ENCODE assay signal across 8 cellular contexts in genomic region chr2:53787255-53787910, GRCh38. TPM values are rescaled to one million over a fixed set of nuclear protein-coding genes. Genes with fewer than 3 reads are reported as not detected.
A peak's percentile ranks its signal among the peaks of the same experiment; 100 is the strongest.
DNase-seq lines count a peak whose midpoint lies in the region; ATAC-seq and TF ChIP-seq lines count a peak whose summit lies in the region.

No MANE protein-coding gene starts in this region.

- H3K4me3 ChIP-seq in HEK293 (ENCODE audit: low read depth, low read length) (peak overlapping the region; percentile 87), left ventricle myocardium inferior (peak overlapping the region; percentile 92), rectal smooth muscle tissue (ENCODE audit: low read length) (peak overlapping the region; percentile 94)

- TF ChIP-seq CTCF in HEK293 (tag by site-specific recombination; IDR thresholded peaks at IDR 0.05) = no peak
- no peak for TF ChIP-seq CTCF in left ventricle myocardium inferior (IDR thresholded peaks at IDR 0.05; ENCODE audit: borderline replicate concordance)

- H3K9me3 Mint-ChIP-seq in activated CD8-positive, alpha-beta memory T cell treated with anti-CD3 and anti-CD28 coated beads, Interleukin-2, amount 10 ng/mL, durations not matched to agents 7 days and 5 days (ENCODE audit: low read depth) = no peaks in the 10 kb centered on the region
- no peaks in the 10 kb centered on the region for H3K9me3 Mint-ChIP-seq in activated naive CD4-positive, alpha-beta T cell treated with anti-CD3 and anti-CD28 coated beads, Interleukin-2, amount 50 U/mL, for 72 hours

- peak overlapping the region; percentile 100 for H3K4me3 Mint-ChIP-seq in activated CD8-positive, alpha-beta memory T cell treated with anti-CD3 and anti-CD28 coated beads, Interleukin-2, amount 10 ng/mL, durations not matched to agents 7 days and 5 days

- peak overlapping the region; percentile 94 for H3K27ac Mint-ChIP-seq in activated CD8-positive, alpha-beta memory T cell treated with anti-CD3 and anti-CD28 coated beads, Interleukin-2, amount 10 ng/mL, durations not matched to agents 7 days and 5 days
- peak overlapping the region; percentile 94 to 98 for H3K27ac Mint-ChIP-seq in activated naive CD4-positive, alpha-beta T cell treated with anti-CD3 and anti-CD28 coated beads, Interleukin-2, amount 50 U/mL, for 72 hours

- no peaks in the 10 kb centered on the region for H3K27me3 ChIP-seq in left ventricle myocardium inferior (ENCODE audit: low read depth)
- H3K27me3 ChIP-seq in rectal smooth muscle tissue (ENCODE audit: control insufficient read depth, insufficient read depth, low read length) = no peaks in the 10 kb centered on the region

- H3K9ac ChIP-seq in rectal smooth muscle tissue (ENCODE audit: low read length) = peak overlapping the region; percentile 43

- intact Hi-C loops in left ventricle myocardium inferior (cut with micrococcal nuclease) = no loop called here

- peaks cover 8% of the 10 kb centered on the region; the same call in 1 of the 2 replicates for H3K4me1 ChIP-seq in HEK293 (ENCODE audit: control insufficient read depth, insufficient read depth, low read length)
- H3K4me1 ChIP-seq in left ventricle myocardium inferior = peaks cover 70% of the 10 kb centered on the region
- H3K4me1 ChIP-seq in rectal smooth muscle tissue (ENCODE audit: control insufficient read depth, insufficient read depth, low read length) = peaks cover 17% of the 10 kb centered on the region

- POLR2A ChIA-PET in HEK293 (lab: Yijun Ruan, JAX) = interaction anchor here (0.5 to 3.9 kb wide), 7 partner anchors 10 to 200 kb away, joined by 3 to 38 read pairs (median 4); partner anchors contain the start of gene CHAC2

- DNase-seq in activated CD8-positive, alpha-beta memory T cell treated with anti-CD3 and anti-CD28 coated beads, Interleukin-2, amount 10 ng/mL, durations not matched to agents 7 days and 5 days = peak; percentile 46
- no peak for DNase-seq in activated CD8-positive, alpha-beta memory T cell treated with anti-CD3 and anti-CD28 coated beads for 24 hours
- DNase-seq in LHCN-M2 (ENCODE audit: low read depth) (peak; percentile 4), left ventricle myocardium inferior (no peak)
- peak in 1 of 2 donors; percentile 14 for DNase-seq in activated naive CD4-positive, alpha-beta T cell treated with anti-CD3 and anti-CD28 coated beads, Interleukin-2, amount 50 U/mL, for 72 hours (ENCODE audit: low spot score in 2 of 2)
- no peak for DNase-seq in effector CD8-positive, alpha-beta T cell (lab: John Stamatoyannopoulos, UW)

- peak; percentile 16 for ATAC-seq in activated CD8-positive, alpha-beta memory T cell treated with anti-CD3 and anti-CD28 coated beads, Interleukin-2, amount 10 ng/mL, durations not matched to agents 7 days and 5 days
- peak; percentile 59 to 66 for ATAC-seq in activated naive CD4-positive, alpha-beta T cell treated with anti-CD3 and anti-CD28 coated beads, Interleukin-2, amount 50 U/mL, for 72 hours

- peak overlapping the region; percentile 90 for H3K27ac ChIP-seq in HEK293 (ENCODE audit: extremely low read depth, low read depth, low read length)
- H3K27ac ChIP-seq in left ventricle myocardium inferior (replicated peaks) = peak overlapping the region; percentile 87
- peak overlapping the region; percentile 55 for H3K27ac ChIP-seq in rectal smooth muscle tissue (ENCODE audit: low read depth, low read length)

- CTCF ChIA-PET in activated CD8-positive, alpha-beta memory T cell treated with anti-CD3 and anti-CD28 coated beads, Interleukin-2, amount 10 ng/mL, durations not matched to agents 7 days and 5 days (lab: Charles Lee) = interaction anchor here (1.8 to 2.8 kb wide), 3 partner anchors 13 to 20 kb away, joined by 3 to 16 read pairs (median 8); partner anchors contain the start of gene CHAC2
- CTCF ChIA-PET in HEK293 (lab: Yijun Ruan, JAX) = interaction anchor here (0.6 kb wide), 1 partner anchor 22 kb away, joined by 6 read pairs; no protein-coding TSS in a partner anchor

- H3K27me3 Mint-ChIP-seq in activated CD8-positive, alpha-beta memory T cell treated with anti-CD3 and anti-CD28 coated beads, Interleukin-2, amount 10 ng/mL, durations not matched to agents 7 days and 5 days = no peaks in the 10 kb centered on the region

- H3K9me3 ChIP-seq in HEK293 (ENCODE audit: control insufficient read depth, insufficient read depth, low read depth, low read length) (no peaks in the 10 kb centered on the region), left ventricle myocardium inferior (replicated peaks) (no peaks in the 10 kb centered on the region)

- peaks cover 47% of the 10 kb centered on the region for H3K4me1 Mint-ChIP-seq in activated CD8-positive, alpha-beta memory T cell treated with anti-CD3 and anti-CD28 coated beads, Interleukin-2, amount 10 ng/mL, durations not matched to agents 7 days and 5 days

- H3K36me3 Mint-ChIP-seq in activated CD8-positive, alpha-beta memory T cell treated with anti-CD3 and anti-CD28 coated beads, Interleukin-2, amount 10 ng/mL, durations not matched to agents 7 days and 5 days = peaks cover 13% of the 10 kb centered on the region
- H3K36me3 Mint-ChIP-seq in activated naive CD4-positive, alpha-beta T cell treated with anti-CD3 and anti-CD28 coated beads, Interleukin-2, amount 50 U/mL, for 72 hours = peaks cover 15 to 28% of the 10 kb centered on the region in 2 donors

- H3K36me3 ChIP-seq in HEK293 (ENCODE audit: control insufficient read depth in 2 of 2, insufficient read depth in 1 of 2, low read length in 2 of 2) (peaks cover 0 to 4% of the 10 kb centered on the region in 2 experiments; a peak in 1 of 3 replicates), left ventricle myocardium inferior (peaks cover 4% of the 10 kb centered on the region), rectal smooth muscle tissue (ENCODE audit: control insufficient read depth, insufficient read depth, low read length) (no peaks in the 10 kb centered on the region)

TF ChIP-seq in HEK293, 187 proteins besides CTCF, POLR2A, EP300 and RAD21:
- TF ChIP-seq ZNF571 (tag by site-specific recombination; IDR thresholded peaks at IDR 0.05) (no peak), BCL6B (tag by site-specific recombination; IDR thresholded peaks at IDR 0.05) (0 out of 2 replicates have a peak, but pooled peaks have one; percentile 67), ZNF24 (tag by site-specific recombination; IDR thresholded peaks at IDR 0.05) (peak; percentile 88), ZNF626 (tag by site-specific recombination; IDR thresholded peaks at IDR 0.05) (no peak), ZSCAN4 (tag by site-specific recombination; IDR thresholded peaks at IDR 0.05) (no peak), TCF7L2 (IDR thresholded peaks at IDR 0.05; ENCODE audit: borderline replicate concordance, low read depth, low read length) (no peak), ZBTB17 (tag by site-specific recombination; IDR thresholded peaks at IDR 0.05) (0 out of 2 replicates have a peak, but pooled peaks have one; percentile 33), ZBTB20 (tag by site-specific recombination; IDR thresholded peaks at IDR 0.05) (peak; percentile 42; the same call in 1 of the 2 replicates), PRDM1 (tag by site-specific recombination; IDR thresholded peaks at IDR 0.05) (peak; percentile 62)

RNA-seq across cellular contexts. Expression of gene ERLEC1, which starts 0.5 kb away (rescaled TPM):
- total RNA-seq in activated CD8-positive, alpha-beta memory T cell treated with anti-CD3 and anti-CD28 coated beads, Interleukin-2, amount 10 ng/mL, durations not matched to agents 7 days and 5 days = 10 to 100 TPM; 21.6 to 30.8 TPM
- total RNA-seq in LHCN-M2 (2014; rRNA removed) (59.0 and 77.4 TPM in 2 replicates), left ventricle myocardium inferior (44.3 TPM)
- 31.0 TPM for polyA plus RNA-seq in LHCN-M2 (2012)
- total RNA-seq in activated naive CD4-positive, alpha-beta T cell treated with anti-CD3 and anti-CD28 coated beads, Interleukin-2, amount 50 U/mL, for 72 hours = 10 to 100 TPM; 17.7 to 25.4 TPM

RNA-seq across cellular contexts. Expression of gene ASB3, which starts 0.6 kb away (rescaled TPM):
- total RNA-seq in activated CD8-positive, alpha-beta memory T cell treated with anti-CD3 and anti-CD28 coated beads, Interleukin-2, amount 10 ng/mL, durations not matched to agents 7 days and 5 days = 10 to 100 TPM; 27.6 to 30.1 TPM
- total RNA-seq in LHCN-M2 (2014; rRNA removed) = 16.9 and 18.7 TPM in 2 replicates
- polyA plus RNA-seq in LHCN-M2 (2012) = 8.4 TPM
- 10 to 100 TPM; 29.7 to 34.1 TPM for total RNA-seq in activated naive CD4-positive, alpha-beta T cell treated with anti-CD3 and anti-CD28 coated beads, Interleukin-2, amount 50 U/mL, for 72 hours
- 11.4 TPM for total RNA-seq in left ventricle myocardium inferior

RNA-seq across cellular contexts. Expression of gene CHAC2, which starts 19.8 kb away (rescaled TPM):
- 10 to 100 TPM; 13.3 to 21.9 TPM for total RNA-seq in activated CD8-positive, alpha-beta memory T cell treated with anti-CD3 and anti-CD28 coated beads, Interleukin-2, amount 10 ng/mL, durations not matched to agents 7 days and 5 days
- total RNA-seq in LHCN-M2 (2014; rRNA removed) (14.2 and 20.1 TPM in 2 replicates), left ventricle myocardium inferior (3.8 TPM)
- polyA plus RNA-seq in LHCN-M2 (2012) = 2.7 TPM
- total RNA-seq in activated naive CD4-positive, alpha-beta T cell treated with anti-CD3 and anti-CD28 coated beads, Interleukin-2, amount 50 U/mL, for 72 hours = 1 to 10 TPM; 5.0 to 8.4 TPM

Comparison
In these comparisons a context has a peak if more than half of its experiments do, and no peak if none do; other contexts are left out.
1. DNase-seq: peak in activated CD8-positive, alpha-beta memory T cell treated with anti-CD3 and anti-CD28 coated beads, Interleukin-2, amount 10 ng/mL, durations not matched to agents 7 days and 5 days (single experiment) and LHCN-M2 (single experiment); none in activated CD8-positive, alpha-beta memory T cell treated with anti-CD3 and anti-CD28 coated beads for 24 hours (single experiment), left ventricle myocardium inferior (single experiment) and effector CD8-positive, alpha-beta T cell (single experiment).
2. Peak in every context shown above with its lines, with median percentiles within 50 percentile points of each other: H3K27ac ChIP-seq and H3K4me3 ChIP-seq.